12 cellular contexts compared by ENCODE assay signal in genomic region chr4:91116861-91117260, GRCh38.
DNase-seq lines count a peak whose midpoint lies in the region; ATAC-seq, FAIRE-seq and TF ChIP-seq lines count a peak whose summit lies in the region.
"Had no signal": no experiment of that assay in that cellular context is flagged by ENCODE, and none has a peak within 500 bp of the region (broad histone marks: within the 10 kb centered on the region; RNA-seq: fewer than 3 reads in every experiment).

No MANE protein-coding gene starts in this region.

- no peaks in the 10 kb centered on the region for H3K36me3 ChIP-seq in small intestine (ENCODE audit: control insufficient read depth in 2 of 2, insufficient read depth in 2 of 2, low read length in 2 of 2)
- H3K36me3 ChIP-seq: BLaER1 treated with 17β-estradiol and CSF1 and Interleukin-3, amounts not matched to agents 10 nM and 100 nM; colonic mucosa; left lung had no signal

- ATAC-seq in GM18505 (IDR thresholded peaks at IDR 0.05; ENCODE audit: unreplicated experiment) (no peak), right cardiac atrium (no peak)
- ATAC-seq: left lung had no signal

- peak; percentile 1 for DNase-seq in SKM-1 (lab: John Stamatoyannopoulos, UW; ENCODE audit: unreplicated experiment)
- DNase-seq in SKM-1 treated with dmso at 0.1 percent for 144 hours (lab: John Stamatoyannopoulos, UW; ENCODE audit: unreplicated experiment) = no peak
- no peak for DNase-seq in LNCaP clone FGC (ENCODE audit: low read depth)
- DNase-seq in choroid plexus epithelial cell (ENCODE audit: low read depth) = peak; percentile 48
- DNase-seq in small intestine = peak; percentile 22
- DNase-seq in right cardiac atrium = no peak
- no peak for DNase-seq in GM19240 (ENCODE audit: insufficient read length, low spot score)
- DNase-seq: colonic mucosa; left lung; stimulated activated CD4-positive, alpha-beta T cell treated with anti-CD3 and anti-CD28 coated beads, Interleukin-15, amount 100 ng/mL, for 24 hours had no signal

- intact Hi-C loops in right cardiac atrium (cut with DNase I) = no loop called here

- H3K9me3 ChIP-seq in small intestine (ENCODE audit: control insufficient read depth, low read depth) (no peaks in the 10 kb centered on the region), right cardiac atrium (ENCODE audit: control insufficient read depth, low read length) (no peaks in the 10 kb centered on the region)
- H3K9me3 ChIP-seq: BLaER1 treated with 17β-estradiol and CSF1 and Interleukin-3, amounts not matched to agents 10 nM and 100 nM; colonic mucosa; left lung had no signal

- no peak overlapping the region for H3K4me3 ChIP-seq in LNCaP clone FGC (ENCODE audit: low read depth, low read length)
- H3K4me3 ChIP-seq in choroid plexus epithelial cell (ENCODE audit: low read depth, low read length) = no peak overlapping the region
- no peak overlapping the region for H3K4me3 ChIP-seq in small intestine (ENCODE audit: low read depth in 1 of 2, low read length in 2 of 2)
- H3K4me3 ChIP-seq in right cardiac atrium (ENCODE audit: low read length) = no peak overlapping the region
- H3K4me3 ChIP-seq: BLaER1 treated with 17β-estradiol and CSF1 and Interleukin-3, amounts not matched to agents 10 nM and 100 nM; colonic mucosa; left lung had no signal

- H3K27ac ChIP-seq in small intestine (ENCODE audit: low read depth in 1 of 2, low read length in 1 of 2) = no peak overlapping the region
- no peak overlapping the region for H3K27ac ChIP-seq in right cardiac atrium (ENCODE audit: low read length)
- H3K27ac ChIP-seq: BLaER1 treated with 17β-estradiol and CSF1 and Interleukin-3, amounts not matched to agents 10 nM and 100 nM; colonic mucosa; left lung had no signal

- H3K27me3 ChIP-seq in small intestine (ENCODE audit: control insufficient read depth in 2 of 2, insufficient read depth in 2 of 2, low read length in 2 of 2) = no peaks in the 10 kb centered on the region
- H3K27me3 ChIP-seq in right cardiac atrium (ENCODE audit: control insufficient read depth, insufficient read depth) = no peaks in the 10 kb centered on the region
- H3K27me3 ChIP-seq: BLaER1 treated with 17β-estradiol and CSF1 and Interleukin-3, amounts not matched to agents 10 nM and 100 nM; colonic mucosa; left lung had no signal

- H3K4me1 ChIP-seq in small intestine (ENCODE audit: control insufficient read depth in 2 of 2, insufficient read depth in 1 of 2, low read depth in 1 of 2, low read length in 1 of 2) (no peaks in the 10 kb centered on the region), right cardiac atrium (ENCODE audit: control insufficient read depth, insufficient read depth, low read length) (no peaks in the 10 kb centered on the region)
- H3K4me1 ChIP-seq: BLaER1 treated with 17β-estradiol and CSF1 and Interleukin-3, amounts not matched to agents 10 nM and 100 nM; colonic mucosa; left lung had no signal

- no peak for TF ChIP-seq POLR2A in GM18505 (IDR thresholded peaks at IDR 0.05; ENCODE audit: borderline replicate concordance, extremely low read depth, insufficient read depth, insufficient read length)

- FAIRE-seq in small intestine (lab: Jason Lieb, UNC) = no peak

- TF ChIP-seq CTCF in LNCaP clone FGC (IDR thresholded peaks at IDR 0.05; ENCODE audit: control insufficient read depth, extremely low read depth, insufficient read depth) = peak; percentile 53
- peak; percentile 47 for TF ChIP-seq CTCF in choroid plexus epithelial cell (conservative IDR thresholded peaks at IDR 0.05; ENCODE audit: low read depth, low read length)

Comparison
In these comparisons a context has a peak if more than half of its experiments do, and no peak if none do; other contexts are left out.
1. DNase-seq: peak in SKM-1 (single experiment), choroid plexus epithelial cell (single experiment) and small intestine (single experiment); none in SKM-1 treated with dmso at 0.1 percent for 144 hours (single experiment), LNCaP clone FGC (single experiment), right cardiac atrium (0 of 3) and GM19240 (single experiment).